In the genomic region with DNA sequence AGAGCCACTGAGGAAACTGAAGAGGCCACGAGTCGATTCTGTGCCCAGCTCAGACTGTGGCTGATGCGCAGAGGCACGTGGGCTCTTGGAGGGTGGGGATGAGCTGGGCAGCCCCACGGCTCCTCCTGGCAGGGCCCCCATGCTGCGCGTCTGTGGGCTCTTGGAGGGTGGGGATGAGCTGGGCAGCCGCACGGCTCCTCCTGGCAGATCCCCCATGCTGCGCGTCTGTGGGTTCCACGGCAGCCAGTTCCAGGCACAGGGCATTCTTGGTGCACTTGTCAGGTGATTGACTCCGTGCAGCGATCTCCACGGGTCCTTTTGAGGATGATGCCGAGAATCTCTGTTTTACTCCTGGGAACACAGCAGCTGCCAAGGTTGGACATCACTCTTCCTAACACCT, we compare ENCODE assay signal across 27 cellular contexts.
"Had no signal": no experiment of that assay in that cellular context is flagged by ENCODE, and none has a peak within 500 bp of the region (broad histone marks: within the 10 kb centered on the region; RNA-seq: fewer than 3 reads in every experiment).

No MANE protein-coding gene starts in this region.

- H3K9me3 ChIP-seq: adrenal gland, ascending aorta, breast epithelium, colonic mucosa, esophagus squamous epithelium, gastroesophageal sphincter had no signal

- ATAC-seq: activated CD4-positive, alpha-beta T cell treated with anti-CD3 and anti-CD28 coated beads for 36 hours; activated CD8-positive, alpha-beta memory T cell treated with anti-CD3 and anti-CD28 coated beads, Interleukin-2, amount 10 ng/mL, durations not matched to agents 7 days and 5 days; activated CD8-positive, alpha-beta T cell treated with anti-CD3 and anti-CD28 coated beads, Interleukin-2, amount 10 ng/mL, durations not matched to agents 7 days and 5 days; activated naive CD8-positive, alpha-beta T cell treated with anti-CD3 and anti-CD28 coated beads, Interleukin-2, amount 50 U/mL, for 24 hours; gastroesophageal sphincter had no signal

- H3K27me3 ChIP-seq: adrenal gland, ascending aorta, colonic mucosa had no signal

- H3K36me3 ChIP-seq: adrenal gland, ascending aorta, breast epithelium, cardiac muscle cell, colonic mucosa, esophagus squamous epithelium, gastroesophageal sphincter had no signal

- H3K27ac ChIP-seq: adrenal gland, ascending aorta, breast epithelium, cardiac muscle cell, colonic mucosa, epithelial cell of prostate, esophagus squamous epithelium, gastroesophageal sphincter had no signal

- H3K4me1 ChIP-seq: ascending aorta, breast epithelium, colonic mucosa had no signal

- H3K4me3 ChIP-seq: adrenal gland, ascending aorta, breast epithelium, cardiac muscle cell, colonic mucosa, esophagus squamous epithelium, gastroesophageal sphincter had no signal

- DNase-seq: activated CD4-positive, alpha-beta memory T cell treated with anti-CD3 and anti-CD28 coated beads for 36 hours; activated CD4-positive, alpha-beta T cell treated with anti-CD3 and anti-CD28 coated beads for 36 hours; activated CD4-positive, alpha-beta T cell treated with anti-CD3 and anti-CD28 coated beads, Interleukin-2, amount 10 ng/mL, durations not matched to agents 24 days and 14 days; activated CD4-positive, CD25-positive, alpha-beta regulatory T cell; activated CD4-positive, CD25-positive, alpha-beta regulatory T cell treated with anti-CD3 and anti-CD28 coated beads, Interleukin-2, amount 50 U/mL, for 72 hours; activated CD8-positive, alpha-beta memory T cell treated with anti-CD3 and anti-CD28 coated beads, Interleukin-2, amount 10 ng/mL, durations not matched to agents 7 days and 5 days; activated CD8-positive, alpha-beta memory T cell treated with anti-CD3 and anti-CD28 coated beads, Interleukin-2, amount 50 U/mL, for 4 hours; activated CD8-positive, alpha-beta T cell treated with anti-CD3 and anti-CD28 coated beads, Interleukin-2, amount 10 ng/mL, durations not matched to agents 7 days and 5 days; activated effector memory CD4-positive, alpha-beta T cell treated with anti-CD3 and anti-CD28 coated beads, Interleukin-2, amount 50 U/mL, for 16 hours; activated naive CD4-positive, alpha-beta T cell treated with anti-CD3 and anti-CD28 coated beads for 36 hours; activated naive CD8-positive, alpha-beta T cell treated with anti-CD3 and anti-CD28 coated beads for 36 hours; activated naive CD8-positive, alpha-beta T cell treated with anti-CD3 and anti-CD28 coated beads, Interleukin-2, amount 50 U/mL, for 24 hours; activated T-cell treated with anti-CD3 and anti-CD28 coated beads, Interleukin-2, amount 50 U/mL, for 1 hour; activated T-cell treated with anti-CD3 and anti-CD28 coated beads, Interleukin-2, amount 50 U/mL, for 48 hours; central memory CD4-positive, alpha-beta T cell; cerebellar nuclear complex; colonic mucosa; effector CD8-positive, alpha-beta T cell; esophagus squamous epithelium; foreskin melanocyte; T-helper 2 cell had no signal
